In genomic region chr10:29636178-29636577, GRCh38 we compare ENCODE assay signal across 8 cellular contexts. TPM values are rescaled to one million over a fixed set of nuclear protein-coding genes. Genes with fewer than 3 reads are reported as not detected.
DNase-seq lines count a peak whose midpoint lies in the region; ATAC-seq and TF ChIP-seq lines count a peak whose summit lies in the region.

No MANE protein-coding gene starts in this region.

- no TSS peak for BruUV-seq in Caco-2 (replicated peaks; lab: Mats Ljungman, UMichigan)

- POLR2A ChIA-PET in Caco-2 (lab: Charles Lee): no interaction called here

- WGBS in neuronal stem cell (ENCODE audit: extremely low coverage in 2 of 2, insufficient read length in 2 of 2, insufficient replicate concordance in 1 of 2), 2 donors: no CpG with 5 or more reads among the region's 2 CpGs

- peaks cover 4% of the 10 kb centered on the region for H3K79me1 ChIP-seq in neuronal stem cell (ENCODE audit: low read depth, low read length)

- no peak overlapping the region for H2BK12ac ChIP-seq in neuronal stem cell (ENCODE audit: low read length)

- H3K27me3 Mint-ChIP-seq in Caco-2 (ENCODE audit: insufficient read depth, unreplicated experiment): no peaks in the 10 kb centered on the region
- H3K27me3 Mint-ChIP-seq in effector memory CD8-positive, alpha-beta T cell: no peaks in the 10 kb centered on the region

- no peak overlapping the region for H4K8ac ChIP-seq in neuronal stem cell (ENCODE audit: low read depth, low read length)

- intact Hi-C loops in Caco-2 (cut with micrococcal nuclease; ENCODE audit: unreplicated experiment): loop anchor here (10.0 kb wide), 1 partner anchor 419 kb away; the partner anchor contains the start of gene JCAD

- peaks cover 8% of the 10 kb centered on the region for H3K9me3 Mint-ChIP-seq in Caco-2 (ENCODE audit: unreplicated experiment)
- no peaks in the 10 kb centered on the region for H3K9me3 Mint-ChIP-seq in effector memory CD8-positive, alpha-beta T cell

- no peak overlapping the region for H3K4ac ChIP-seq in neuronal stem cell (ENCODE audit: low read length)

- TF ChIP-seq CTCF in Caco-2 (IDR thresholded peaks at IDR 0.05; ENCODE audit: insufficient read depth in 1 of 2, low read depth in 1 of 2, low read length in 1 of 2, severe bottlenecking in 1 of 2, unreplicated experiment in 1 of 2): no peak

- H3K4me3 ChIP-seq in Caco-2 (ENCODE audit: low read depth, low read length) (no peak overlapping the region), neuronal stem cell (ENCODE audit: low read length in 2 of 2) (no peak overlapping the region)

- no peak overlapping the region for H3K9ac ChIP-seq in neuronal stem cell (ENCODE audit: low read depth, low read length, poor library complexity)

- H4K91ac ChIP-seq in neuronal stem cell (ENCODE audit: low read depth, low read length, poor library complexity): no peak overlapping the region

- H3K27ac ChIP-seq in neuronal stem cell (replicated peaks; ENCODE audit: low read length): peak overlapping the region; percentile 47

- CTCF ChIA-PET in Caco-2 (lab: Charles Lee): interaction anchor here (0.7 to 1.8 kb wide), 3 partner anchors 10 to 101 kb away, joined by 3 to 11 read pairs (median 9); no protein-coding TSS in a partner anchor

- H3K27me3 ChIP-seq in Caco-2 (replicated peaks; ENCODE audit: control insufficient read depth, insufficient read depth, low read length) (no peaks in the 10 kb centered on the region), neuronal stem cell (ENCODE audit: control insufficient read depth in 3 of 3, insufficient read depth in 3 of 3, low read depth in 1 of 3, low read length in 3 of 3) (no peaks in the 10 kb centered on the region)

- H2BK120ac ChIP-seq in neuronal stem cell (ENCODE audit: low read depth, low read length): no peak overlapping the region

- no peak overlapping the region for H3K18ac ChIP-seq in neuronal stem cell (ENCODE audit: low read length)

- H3K36me3 Mint-ChIP-seq in Caco-2 (ENCODE audit: insufficient read depth, unreplicated experiment): peaks cover 31% of the 10 kb centered on the region
- peaks cover 13% of the 10 kb centered on the region for H3K36me3 Mint-ChIP-seq in effector memory CD8-positive, alpha-beta T cell (ENCODE audit: insufficient read depth)

- ATAC-seq in effector memory CD8-positive, alpha-beta T cell (replicated peaks): peak; percentile 74

- no peak overlapping the region for H2BK5ac ChIP-seq in neuronal stem cell (ENCODE audit: low read length)

- H3K4me1 ChIP-seq in Caco-2: peaks cover 34% of the 10 kb centered on the region
- H3K4me1 ChIP-seq in neuronal stem cell (ENCODE audit: control insufficient read depth in 2 of 2, insufficient read depth in 1 of 2, low read depth in 1 of 2, low read length in 2 of 2): peaks cover 6 to 9% of the 10 kb centered on the region in 2 donors

- no peaks in the 10 kb centered on the region for H3K9me3 ChIP-seq in Caco-2
- no peaks in the 10 kb centered on the region for H3K9me3 ChIP-seq in neuronal stem cell (replicated peaks in 1 of 2; ENCODE audit: control insufficient read depth in 2 of 2, insufficient read depth in 1 of 2, low read depth in 1 of 2, low read length in 2 of 2)

- no peaks in the 10 kb centered on the region for H3K36me3 ChIP-seq in Caco-2 (ENCODE audit: control insufficient read depth, insufficient read depth, low read length)
- peaks cover 0 to 2% of the 10 kb centered on the region in 2 donors for H3K36me3 ChIP-seq in neuronal stem cell (replicated peaks in 1 of 2; ENCODE audit: control insufficient read depth in 2 of 2, insufficient read depth in 2 of 2, low read length in 2 of 2)

- no peak overlapping the region for H2AK5ac ChIP-seq in neuronal stem cell (ENCODE audit: low read depth, low read length)

- DNase-seq in Caco-2: no peak
- DNase-seq in NCI-H748 treated with DMSO at 0.1 percent for 48 hours (lab: John Stamatoyannopoulos, UW): peak; percentile 30
- no peak for DNase-seq in effector memory CD8-positive, alpha-beta T cell
- no peak for DNase-seq in neuronal stem cell (ENCODE audit: low spot score)
- DNase-seq in stimulated activated CD4-positive, alpha-beta T cell treated with anti-CD3 and anti-CD28 coated beads, Interleukin-1b, Interleukin-23, amount 100 ng/mL, for 48 hours: no peak
- no peak for DNase-seq in mucosa of gallbladder (ENCODE audit: low spot score)
- DNase-seq in cerebellar cortex (ENCODE audit: low spot score): no peak
- no peak for DNase-seq in GM03348 (ENCODE audit: low spot score)

- H3K23ac ChIP-seq in neuronal stem cell (ENCODE audit: low read depth, low read length, poor library complexity): no peak overlapping the region

- H3K14ac ChIP-seq in neuronal stem cell (ENCODE audit: low read length): no peak overlapping the region

- peaks cover 44% of the 10 kb centered on the region for H3K4me1 Mint-ChIP-seq in Caco-2 (ENCODE audit: low read depth, unreplicated experiment)
- H3K4me1 Mint-ChIP-seq in effector memory CD8-positive, alpha-beta T cell (ENCODE audit: low read depth in 2 of 2): peaks cover 36 to 44% of the 10 kb centered on the region in 2 donors

- no peak overlapping the region for H2BK15ac ChIP-seq in neuronal stem cell (ENCODE audit: low read length)

- peak overlapping the region; percentile 69 for H3K4me3 Mint-ChIP-seq in Caco-2 (ENCODE audit: unreplicated experiment)
- H3K4me3 Mint-ChIP-seq in effector memory CD8-positive, alpha-beta T cell: peak overlapping the region; percentile 75 to 81

- peak overlapping the region; percentile 85 for H3K27ac Mint-ChIP-seq in Caco-2 (ENCODE audit: unreplicated experiment)
- peak overlapping the region; percentile 72 to 87 for H3K27ac Mint-ChIP-seq in effector memory CD8-positive, alpha-beta T cell

- no peak overlapping the region for H2AFZ ChIP-seq in neuronal stem cell (ENCODE audit: low read length)

- no peak overlapping the region for H3K4me2 ChIP-seq in neuronal stem cell (ENCODE audit: insufficient read depth, low read length, poor library complexity, severe bottlenecking)

RNA-seq across cellular contexts. Expression of gene SVIL, which starts 1.4 kb away (rescaled TPM):
- total RNA-seq in Caco-2 (2022) (54.4 and 70.1 TPM in 2 replicates), mucosa of gallbladder (284 TPM)
- 26.6 TPM for polyA plus RNA-seq in neuronal stem cell (2013, experiment 1 of 2)
- polyA plus RNA-seq in neuronal stem cell (2013, experiment 2 of 2): 28.1 TPM
